ENCODE assay signal across 19 cellular contexts in the genomic region with DNA sequence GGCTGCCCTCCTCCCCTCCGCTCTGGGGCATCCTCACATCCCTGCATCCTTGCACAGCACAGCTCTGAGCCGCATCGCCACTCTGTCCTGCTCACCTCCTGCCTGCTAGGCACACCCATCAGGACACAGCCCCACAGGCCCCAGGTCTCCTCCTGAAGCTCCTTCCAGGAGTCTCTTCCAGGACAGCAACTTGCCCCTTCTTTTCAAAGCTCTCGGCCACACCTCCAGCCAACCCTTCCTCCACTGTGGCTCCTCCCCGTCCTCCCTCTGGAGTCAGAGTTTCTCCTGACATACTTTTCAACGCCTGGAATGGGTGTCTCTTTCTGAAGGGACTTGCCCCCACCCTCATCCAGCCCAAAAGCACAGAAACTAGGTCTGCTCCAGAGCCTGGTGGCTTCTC.
A peak's percentile ranks its signal among the peaks of the same experiment; 100 is the strongest.
DNase-seq lines count a peak whose midpoint lies in the region; ATAC-seq, FAIRE-seq and TF ChIP-seq lines count a peak whose summit lies in the region.
"Had no signal": no experiment of that assay in that cellular context is flagged by ENCODE, and none has a peak within 500 bp of the region (broad histone marks: within the 10 kb centered on the region; RNA-seq: fewer than 3 reads in every experiment).

No MANE protein-coding gene starts in this region.

- H3K14ac ChIP-seq in IMR-90 (replicated peaks; ENCODE audit: low read depth, low read length): no peak overlapping the region
- no peak overlapping the region for H3K14ac ChIP-seq in H1 (ENCODE audit: insufficient read length)

- H3K79me1 ChIP-seq in IMR-90 (ENCODE audit: low read depth in 1 of 2, low read length in 2 of 2) (peaks cover 3 to 38% of the 10 kb centered on the region in 2 experiments; a peak in 2 of 4 replicates), H1 (ENCODE audit: low read depth, low read length) (no peaks in the 10 kb centered on the region; the same call in 1 of the 2 replicates)

- no peak overlapping the region for H2BK12ac ChIP-seq in H1 (ENCODE audit: low read depth, low read length)

- CTCF ChIA-PET in HepG2 (lab: Yijun Ruan, JAX; ENCODE audit: low intra/inter-chr PET ratio, low total read pairs): no interaction called here
- CTCF ChIA-PET in IMR-90 (lab: Yijun Ruan, JAX): no interaction called here
- CTCF ChIA-PET in H1 (lab: Charles Lee; ENCODE audit: partially characterized antibody): interaction anchor here (0.8 to 1.1 kb wide), 3 partner anchors 21 to 165 kb away, joined by 3 to 4 read pairs (median 4); no protein-coding TSS in a partner anchor

- H3K4ac ChIP-seq in IMR-90 (ENCODE audit: low read depth, low read length) (0 out of 2 replicates have a peak overlapping the region, but pooled peaks have one; percentile 1), H1 (replicated peaks; ENCODE audit: insufficient read length, low read depth, low read length) (no peak overlapping the region)

- H4K8ac ChIP-seq in IMR-90 (ENCODE audit: low read depth in 2 of 2, low read length in 2 of 2): no peak overlapping the region
- no peak overlapping the region for H4K8ac ChIP-seq in H1 (ENCODE audit: extremely low read depth, insufficient read depth, low read length)

- no peak for TF ChIP-seq EP300 in HepG2 (IDR thresholded peaks at IDR 0.05; ENCODE audit: low read depth in 2 of 2, low read length in 2 of 2)
- TF ChIP-seq EP300 in HepG2 (CRISPR knock-in tag; IDR thresholded peaks at IDR 0.05; ENCODE audit: borderline replicate concordance): no peak
- no peak for TF ChIP-seq EP300 in H1 (IDR thresholded peaks at IDR 0.05; ENCODE audit: borderline replicate concordance in 1 of 2, low read depth in 2 of 2, low read length in 2 of 2)

- H3K9ac ChIP-seq in HepG2 (ENCODE audit: insufficient read depth, low read depth, low read length) (no peak overlapping the region), IMR-90 (ENCODE audit: low read depth, low read length) (no peak overlapping the region), H1 (replicated peaks in 1 of 4; ENCODE audit: extremely low read depth in 1 of 4, low read depth in 3 of 4, low read length in 3 of 4) (no peak overlapping the region)
- H3K9ac ChIP-seq: GM23248 had no signal

- ATAC-seq in HepG2: no peak
- no peak for ATAC-seq in right lobe of liver
- ATAC-seq in IMR-90 (ENCODE audit: low read depth): no peak; the same call in 1 of the 2 replicates
- ATAC-seq in stimulated activated naive B cell treated with anti-CD40 and anti-IgM and Interleukin-4, amounts not matched to agents 10 μg/mL and 1 μg/mL and 100 μg/mL, for 72 hours (replicated peaks): no peak
- ATAC-seq in HG02610 (IDR thresholded peaks at IDR 0.05; ENCODE audit: unreplicated experiment): no peak
- ATAC-seq: CD8-positive, alpha-beta T cell; Panc1; Right ventricle myocardium inferior had no signal

- POLR2A ChIA-PET in HepG2 (lab: Yijun Ruan, JAX): no interaction called here
- POLR2A ChIA-PET in IMR-90 (lab: Charles Lee; ENCODE audit: unreplicated experiment): no interaction called here
- POLR2A ChIA-PET in H1 (lab: Charles Lee; ENCODE audit: partially characterized antibody): interaction anchor here (0.6 to 1.4 kb wide), 3 partner anchors 11 to 196 kb away, joined by 3 to 4 read pairs (median 3); no protein-coding TSS in a partner anchor

- no peak overlapping the region for H3K23ac ChIP-seq in IMR-90 (ENCODE audit: low read depth, low read length)
- H3K23ac ChIP-seq in H1 (ENCODE audit: insufficient read length): no peak overlapping the region

- H4K91ac ChIP-seq in IMR-90 (ENCODE audit: insufficient read depth, low read depth, low read length): no peak overlapping the region
- no peak overlapping the region for H4K91ac ChIP-seq in H1 (replicated peaks; ENCODE audit: insufficient read length, low read length)

- peaks cover 21% of the 10 kb centered on the region for H3K9me1 ChIP-seq in IMR-90 (ENCODE audit: insufficient read depth, low read length)

- no peak overlapping the region for H3K4me3 ChIP-seq in HepG2 (replicated peaks in 1 of 3; ENCODE audit: insufficient read depth in 1 of 3, low read depth in 2 of 3, low read length in 3 of 3)
- no peak overlapping the region for H3K4me3 ChIP-seq in right lobe of liver
- H3K4me3 ChIP-seq in IMR-90 (ENCODE audit: insufficient read depth, low read depth, low read length): no peak overlapping the region
- H3K4me3 ChIP-seq in H1 (ENCODE audit: extremely low read depth in 1 of 4, insufficient read depth in 2 of 4, low read depth in 3 of 4, low read length in 4 of 4): no peak overlapping the region
- H3K4me3 ChIP-seq: GM23248 had no signal

- H2BK15ac ChIP-seq in IMR-90 (ENCODE audit: low read depth, low read length): no peak overlapping the region
- no peak overlapping the region for H2BK15ac ChIP-seq in H1 (ENCODE audit: low read length)

- no peaks in the 10 kb centered on the region for H3K9me3 ChIP-seq in HepG2 (ENCODE audit: low read length)
- H3K9me3 ChIP-seq in right lobe of liver: no peaks in the 10 kb centered on the region
- no peaks in the 10 kb centered on the region for H3K9me3 ChIP-seq in IMR-90 (ENCODE audit: control insufficient read depth, insufficient read depth, low read length)
- no peaks in the 10 kb centered on the region for H3K9me3 ChIP-seq in H1 (ENCODE audit: insufficient read depth in 2 of 2, low read depth in 1 of 2, low read length in 1 of 2)

- H3K79me2 ChIP-seq in HepG2 (ENCODE audit: insufficient read depth, low read length) (peaks cover 2% of the 10 kb centered on the region), H1 (ENCODE audit: control insufficient read depth in 1 of 2, insufficient read depth in 2 of 2, low read length in 2 of 2) (no peaks in the 10 kb centered on the region)

- H2AK9ac ChIP-seq in IMR-90 (replicated peaks; ENCODE audit: low read depth, low read length, poor library complexity): peak overlapping the region; percentile 25

- no peaks in the 10 kb centered on the region for H3K27me3 Mint-ChIP-seq in stimulated activated naive B cell treated with anti-CD40 and anti-IgM and Interleukin-4, amounts not matched to agents 10 μg/mL and 1 μg/mL and 100 μg/mL, for 72 hours

- no peak for TF ChIP-seq POLR2A in HepG2 (IDR thresholded peaks at IDR 0.05; ENCODE audit: insufficient read depth in 1 of 2, low read depth in 2 of 2, low read length in 2 of 2)
- TF ChIP-seq POLR2A in right lobe of liver (IDR thresholded peaks at IDR 0.05): no peak
- no peak for TF ChIP-seq POLR2A in IMR-90 (IDR thresholded peaks at IDR 0.05; ENCODE audit: low read depth, low read length)
- no peak for TF ChIP-seq POLR2A in H1 (IDR thresholded peaks at IDR 0.05; ENCODE audit: control extremely low read depth in 1 of 2, low read depth in 2 of 2, low read length in 2 of 2)

- H3K27me3 ChIP-seq in HepG2 (ENCODE audit: control insufficient read depth in 1 of 2, insufficient read depth in 2 of 2, low read length in 2 of 2): no peaks in the 10 kb centered on the region
- H3K27me3 ChIP-seq in right lobe of liver: no peaks in the 10 kb centered on the region
- no peaks in the 10 kb centered on the region for H3K27me3 ChIP-seq in IMR-90 (ENCODE audit: control insufficient read depth, insufficient read depth, low read length)
- no peaks in the 10 kb centered on the region for H3K27me3 ChIP-seq in H1 (replicated peaks in 1 of 4; ENCODE audit: control insufficient read depth in 3 of 4, extremely low read depth in 1 of 4, insufficient read depth in 3 of 4, low read length in 3 of 4)

- dilution Hi-C loops in IMR-90 (cut with HindIII; ENCODE audit: low sequenced_read_pairs, unreplicated experiment): no loop called here

- H3K4me1 ChIP-seq in HepG2 (ENCODE audit: insufficient read depth, low read length) (peaks cover 44% of the 10 kb centered on the region), right lobe of liver (peaks cover 0 to 27% (median 12%) of the 10 kb centered on the region in 4 donors), IMR-90 (ENCODE audit: control insufficient read depth, insufficient read depth, low read length) (peaks cover 9% of the 10 kb centered on the region), H1 (replicated peaks in 1 of 4; ENCODE audit: control insufficient read depth in 3 of 4, insufficient read depth in 4 of 4, low read length in 3 of 4) (0 out of 7 replicates have a peak, but pooled peaks cover 0 to 5% (median 0%) of the 10 kb centered on the region in 4 experiments)

- no peak overlapping the region for H3K18ac ChIP-seq in IMR-90 (ENCODE audit: low read depth, low read length)
- H3K18ac ChIP-seq in H1 (ENCODE audit: extremely low read depth, low read length): no peak overlapping the region

- H3K4me3 Mint-ChIP-seq in stimulated activated naive B cell treated with anti-CD40 and anti-IgM and Interleukin-4, amounts not matched to agents 10 μg/mL and 1 μg/mL and 100 μg/mL, for 72 hours: peak overlapping the region in 1 of 2 donors; percentile 41
- H3K4me3 Mint-ChIP-seq: CD8-positive, alpha-beta T cell; HFFc6 had no signal

- in situ Hi-C loops in HepG2 (cut with HindIII; ENCODE audit: extremely low pct_ligation_motif_present, low pct_unique_long_range_greater_than_20kb) (no loop called here), IMR-90 (cut with MboI; ENCODE audit: low sequenced_read_pairs) (no loop called here)

- H2AFZ ChIP-seq in HepG2 (ENCODE audit: low read length) (no peak overlapping the region), IMR-90 (replicated peaks; ENCODE audit: low read length, poor library complexity) (peak overlapping the region; percentile 53), H1 (ENCODE audit: low read length) (no peak overlapping the region)
- H2AFZ ChIP-seq: GM23248 had no signal

- H2AK5ac ChIP-seq in IMR-90 (ENCODE audit: low read depth, low read length) (no peak overlapping the region), H1 (ENCODE audit: low read depth, low read length) (no peak overlapping the region)

- peak overlapping the region; percentile 66 for H3K27ac Mint-ChIP-seq in stimulated activated naive B cell treated with anti-CD40 and anti-IgM and Interleukin-4, amounts not matched to agents 10 μg/mL and 1 μg/mL and 100 μg/mL, for 72 hours
- H3K27ac Mint-ChIP-seq: CD8-positive, alpha-beta T cell; HFFc6 had no signal

- no peak for DNase-seq in HepG2 (ENCODE audit: low spot score)
- no peak for DNase-seq in right lobe of liver
- no peak for DNase-seq in IMR-90
- DNase-seq in H1 (ENCODE audit: low read depth in 1 of 2, low spot score in 2 of 2): no peak
- no peak for DNase-seq in stimulated activated naive B cell treated with anti-CD40 and anti-IgM and Interleukin-4, amounts not matched to agents 10 μg/mL and 1 μg/mL and 100 μg/mL, for 72 hours
- DNase-seq in RCC 7860 (ENCODE audit: low spot score): no peak
- no peak for DNase-seq in HCEC 1CT
- DNase-seq: AML-193; CD8-positive, alpha-beta T cell; GM23248; HFFc6; NCI-H1092; NCI-H2107; NCI-H2227 treated with DMSO at 0.1 percent for 48 hours; NCI-H524 had no signal

- H3K36me3 Mint-ChIP-seq in stimulated activated naive B cell treated with anti-CD40 and anti-IgM and Interleukin-4, amounts not matched to agents 10 μg/mL and 1 μg/mL and 100 μg/mL, for 72 hours: peaks cover 39 to 55% of the 10 kb centered on the region in 2 donors

- TF ChIP-seq CTCF in HepG2 (CRISPR knock-in tag; IDR thresholded peaks at IDR 0.05): no peak
- no peak for TF ChIP-seq CTCF in right lobe of liver (IDR thresholded peaks at IDR 0.05)
- no peak for TF ChIP-seq CTCF in IMR-90 (conservative IDR thresholded peaks at IDR 0.05; ENCODE audit: low read depth, low read length)
- no peak for TF ChIP-seq CTCF in H1 (IDR thresholded peaks at IDR 0.05; ENCODE audit: control extremely low read depth in 1 of 3, insufficient read depth in 1 of 3, low read depth in 1 of 3, low read length in 3 of 3)

- BruUV-seq in HepG2 (replicated peaks; lab: Mats Ljungman, UMichigan) (no TSS peak), IMR-90 (replicated peaks; lab: Mats Ljungman, UMichigan) (no TSS peak)

- H2BK20ac ChIP-seq in IMR-90 (ENCODE audit: low read depth, low read length): no peak overlapping the region
- no peak overlapping the region for H2BK20ac ChIP-seq in H1 (ENCODE audit: low read length)

- H3K27ac ChIP-seq in HepG2 (ENCODE audit: extremely low read length, insufficient read depth, low read length): no peak overlapping the region
- H3K27ac ChIP-seq in right lobe of liver: peak overlapping the region in 1 of 3 donors; percentile 48
- no peak overlapping the region for H3K27ac ChIP-seq in IMR-90 (ENCODE audit: insufficient read depth, low read length)
- H3K27ac ChIP-seq in H1 (ENCODE audit: low read depth, low read length): no peak overlapping the region
- H3K27ac ChIP-seq: GM23248 had no signal

- H3K9me3 Mint-ChIP-seq in stimulated activated naive B cell treated with anti-CD40 and anti-IgM and Interleukin-4, amounts not matched to agents 10 μg/mL and 1 μg/mL and 100 μg/mL, for 72 hours: no peaks in the 10 kb centered on the region
- H3K9me3 Mint-ChIP-seq: CD8-positive, alpha-beta T cell; HFFc6 had no signal

- H4K5ac ChIP-seq in IMR-90 (ENCODE audit: low read depth, low read length) (no peak overlapping the region; the same call in 1 of the 2 replicates), H1 (ENCODE audit: insufficient read length, low read depth, low read length) (no peak overlapping the region)

- no peak overlapping the region for H2BK5ac ChIP-seq in IMR-90 (ENCODE audit: low read depth, low read length, poor library complexity, severe bottlenecking)
- 0 out of 2 replicates have a peak overlapping the region, but pooled peaks have one; percentile 35 for H2BK5ac ChIP-seq in H1 (ENCODE audit: low read depth, low read length)

- intact Hi-C loops in HepG2 (cut with micrococcal nuclease; ENCODE audit: unreplicated experiment) (no loop called here), right lobe of liver (cut with DNase I) (no loop called here), IMR-90 (cut with micrococcal nuclease) (no loop called here)

- peaks cover 7% of the 10 kb centered on the region; the same call in 1 of the 2 replicates for H4K20me1 ChIP-seq in HepG2 (ENCODE audit: insufficient read depth, low read length)
- no peaks in the 10 kb centered on the region for H4K20me1 ChIP-seq in IMR-90 (ENCODE audit: insufficient read depth, low read length)
- H4K20me1 ChIP-seq in H1 (replicated peaks in 1 of 2; ENCODE audit: control insufficient read depth in 1 of 2, insufficient read depth in 2 of 2, low read length in 2 of 2): no peaks in the 10 kb centered on the region

- H3K23me2 ChIP-seq in H1 (ENCODE audit: low read depth, low read length): no peaks in the 10 kb centered on the region

- H3K4me1 Mint-ChIP-seq in stimulated activated naive B cell treated with anti-CD40 and anti-IgM and Interleukin-4, amounts not matched to agents 10 μg/mL and 1 μg/mL and 100 μg/mL, for 72 hours: peaks cover 25 to 33% of the 10 kb centered on the region in 2 donors

- H3K4me2 ChIP-seq in HepG2 (ENCODE audit: low read depth, low read length): no peak overlapping the region
- H3K4me2 ChIP-seq in IMR-90 (ENCODE audit: low read depth, low read length): no peak overlapping the region
- H3K4me2 ChIP-seq in H1 (ENCODE audit: insufficient read depth in 1 of 2, low read depth in 2 of 2, low read length in 2 of 2): no peak overlapping the region

- TF ChIP-seq RAD21 in HepG2 (CRISPR knock-in tag; IDR thresholded peaks at IDR 0.05): no peak
- no peak for TF ChIP-seq RAD21 in IMR-90 (IDR thresholded peaks at IDR 0.05; ENCODE audit: low read length)
- TF ChIP-seq RAD21 in H1 (IDR thresholded peaks at IDR 0.05 in 1 of 2, conservative IDR thresholded peaks at IDR 0.05 in 1 of 2; ENCODE audit: low read depth in 2 of 2, low read length in 2 of 2): no peak

- H3K36me3 ChIP-seq in HepG2 (replicated peaks in 1 of 2; ENCODE audit: control insufficient read depth in 1 of 2, insufficient read depth in 2 of 2, low read length in 2 of 2) (peaks cover 40 to 66% of the 10 kb centered on the region in 2 experiments), right lobe of liver (no peaks in the 10 kb centered on the region), IMR-90 (ENCODE audit: control insufficient read depth, insufficient read depth, low read length) (peaks cover 1% of the 10 kb centered on the region), H1 (ENCODE audit: control insufficient read depth in 2 of 4, insufficient read depth in 4 of 4, low read length in 3 of 4) (no peaks in the 10 kb centered on the region)

- FAIRE-seq in HepG2 (lab: Jason Lieb, UNC): no peak
- no peak for FAIRE-seq in H1 (lab: Jason Lieb, UNC)
- no peak for FAIRE-seq in RCC 7860 (lab: Jason Lieb, UNC)
- FAIRE-seq: GM18507 had no signal

- H2BK120ac ChIP-seq in IMR-90 (ENCODE audit: low read depth, low read length) (no peak overlapping the region), H1 (replicated peaks; ENCODE audit: low read depth, low read length) (no peak overlapping the region)

- H3K56ac ChIP-seq in IMR-90 (ENCODE audit: extremely low read depth, insufficient read depth, low read length) (no peak overlapping the region), H1 (replicated peaks; ENCODE audit: insufficient read length, low read depth, low read length) (no peak overlapping the region)

- WGBS in HepG2 (ENCODE audit: low lambda C conversion rate): over 99% methylated on average over 6 of the region's 6 CpGs
- 98% methylated on average over 4 of the region's 6 CpGs for WGBS in right lobe of liver (ENCODE audit: insufficient coverage, low coverage, low lambda C conversion rate, missing lambda C conversion rate)
- 100% methylated on average over 3 of the region's 6 CpGs; no CpG with 5 or more reads in 1 of the 2 experiments for WGBS in IMR-90 (ENCODE audit: extremely low coverage in 2 of 2, insufficient read length in 1 of 2), 2 experiments
- 80% methylated on average over 5 of the region's 6 CpGs; no CpG with 5 or more reads in 1 of the 2 experiments for WGBS in H1 (ENCODE audit: extremely low coverage in 1 of 2, insufficient coverage in 1 of 2, insufficient read length in 1 of 2, insufficient replicate concordance in 2 of 2, low coverage in 1 of 2, low lambda C conversion rate in 2 of 2, missing lambda C conversion rate in 1 of 2), 2 experiments
